Comparison of ENCODE assay signal across 8 cellular contexts in genomic region chr11:40328890-40329617, GRCh38.
DNase-seq lines count a peak whose midpoint lies in the region; ATAC-seq and TF ChIP-seq lines count a peak whose summit lies in the region.

No MANE protein-coding gene starts in this region.

- H3K4me3 ChIP-seq in upper lobe of right lung, result no peak overlapping the region

- H3K36me3 ChIP-seq in upper lobe of right lung, result no peaks in the 10 kb centered on the region

- ATAC-seq in upper lobe of right lung (peak; percentile 97), HG02852 (IDR thresholded peaks at IDR 0.05; ENCODE audit: unreplicated experiment) (no peak)

- in situ Hi-C loops in G401 (cut with HindIII; ENCODE audit: low sequenced_read_pairs), result no loop called here

- intact Hi-C loops in upper lobe of right lung (cut with DNase I), result no loop called here

- no peaks in the 10 kb centered on the region for H3K27me3 ChIP-seq in upper lobe of right lung

- no peaks in the 10 kb centered on the region for H3K9me3 ChIP-seq in upper lobe of right lung

- peak; percentile 2 for DNase-seq in NCI-H2196 (lab: John Stamatoyannopoulos, UW; ENCODE audit: unreplicated experiment)
- no peak for DNase-seq in NCI-H2196 treated with DMSO at 0.1 percent for 48 hours (lab: John Stamatoyannopoulos, UW; ENCODE audit: unreplicated experiment)
- peak; percentile 100 for DNase-seq in amniotic epithelial cell (ENCODE audit: low read depth)
- peak; percentile 97 for DNase-seq in islet precursor cell
- no peak for DNase-seq in upper lobe of right lung
- no peak for DNase-seq in stimulated activated CD4-positive, alpha-beta T cell treated with anti-CD3 and anti-CD28 coated beads, Interleukin-15, amount 100 ng/mL, for 24 hours
- no peak for DNase-seq in G401 (ENCODE audit: low spot score)

- H3K27ac ChIP-seq in upper lobe of right lung, result no peak overlapping the region

- no peak for TF ChIP-seq CTCF in upper lobe of right lung (IDR thresholded peaks at IDR 0.05)

- H3K4me1 ChIP-seq in upper lobe of right lung, result peaks cover 8% of the 10 kb centered on the region

Comparison
In these comparisons a context has a peak if more than half of its experiments do, and no peak if none do; other contexts are left out.
1. DNase-seq: peak in NCI-H2196 (single experiment), amniotic epithelial cell (single experiment) and islet precursor cell (single experiment); none in NCI-H2196 treated with DMSO at 0.1 percent for 48 hours (single experiment), upper lobe of right lung (single experiment), stimulated activated CD4-positive, alpha-beta T cell treated with anti-CD3 and anti-CD28 coated beads, Interleukin-15, amount 100 ng/mL, for 24 hours (single experiment) and G401 (single experiment).